9 cellular contexts compared by ENCODE assay signal in genomic region chr4:88158038-88158359, GRCh38. TPM values are rescaled to one million over a fixed set of nuclear protein-coding genes. Genes with fewer than 3 reads are reported as not detected.
DNase-seq lines count a peak whose midpoint lies in the region; ATAC-seq and TF ChIP-seq lines count a peak whose summit lies in the region.
"Had no signal": no experiment of that assay in that cellular context is flagged by ENCODE, and none has a peak within 500 bp of the region (broad histone marks: within the 10 kb centered on the region; RNA-seq: fewer than 3 reads in every experiment).

No MANE protein-coding gene starts in this region.

- DNase-seq in CD14-positive monocyte (ENCODE audit: low spot score) (no peak), breast epithelium (ENCODE audit: low spot score in 2 of 2) (no peak), glomerular visceral epithelial cell (ENCODE audit: extremely low spot score) (no peak), ACHN (no peak), inferior parietal cortex (ENCODE audit: extremely low spot score) (no peak)
- DNase-seq in naive thymus-derived CD8-positive, alpha-beta T cell = no peak
- DNase-seq: PC-3 had no signal

- H3K4me1 ChIP-seq in breast epithelium = no peaks in the 10 kb centered on the region

- TF ChIP-seq CTCF in CD14-positive monocyte (IDR thresholded peaks at IDR 0.05) = no peak
- TF ChIP-seq CTCF in breast epithelium (IDR thresholded peaks at IDR 0.05) = no peak

- H3K27ac ChIP-seq in breast epithelium = peak overlapping the region in 1 of 2 donors; percentile 68

- H3K27me3 Mint-ChIP-seq in CD14-positive monocyte (ENCODE audit: low read depth in 3 of 3) = peaks cover 21 to 35% (median 22%) of the 10 kb centered on the region in 3 donors
- peaks cover 7 to 18% (median 9%) of the 10 kb centered on the region in 5 donors for H3K27me3 Mint-ChIP-seq in naive thymus-derived CD8-positive, alpha-beta T cell

- TF ChIP-seq POLR2A in breast epithelium (IDR thresholded peaks at IDR 0.05) = no peak

- H3K36me3 Mint-ChIP-seq in CD14-positive monocyte = no peaks in the 10 kb centered on the region
- H3K36me3 Mint-ChIP-seq in naive thymus-derived CD8-positive, alpha-beta T cell = peaks cover 0 to 2% (median 0%) of the 10 kb centered on the region in 3 donors

- peaks cover 0 to 6% (median 3%) of the 10 kb centered on the region in 7 donors for H3K9me3 Mint-ChIP-seq in CD14-positive monocyte
- peaks cover 0 to 2% (median 0%) of the 10 kb centered on the region in 9 donors for H3K9me3 Mint-ChIP-seq in naive thymus-derived CD8-positive, alpha-beta T cell

- no peaks in the 10 kb centered on the region for H3K9me3 ChIP-seq in breast epithelium

- peak overlapping the region; percentile 77 to 87 for H3K4me3 Mint-ChIP-seq in CD14-positive monocyte
- H3K4me3 Mint-ChIP-seq in naive thymus-derived CD8-positive, alpha-beta T cell = peak overlapping the region; percentile 47 to 83 (median 70)

- H3K27ac Mint-ChIP-seq in CD14-positive monocyte = no peak overlapping the region
- peak overlapping the region in 1 of 10 donors; percentile 4 for H3K27ac Mint-ChIP-seq in naive thymus-derived CD8-positive, alpha-beta T cell

- H3K27me3 ChIP-seq in breast epithelium = no peaks in the 10 kb centered on the region

- in situ Hi-C loops in ACHN (cut with HindIII; ENCODE audit: low pct_ligation_motif_present, low pct_unique_long_range_greater_than_20kb, low sequenced_read_pairs) = no loop called here

- H3K36me3 ChIP-seq in breast epithelium = no peaks in the 10 kb centered on the region

- H3K4me1 Mint-ChIP-seq in CD14-positive monocyte = peaks cover 13% of the 10 kb centered on the region
- H3K4me1 Mint-ChIP-seq in naive thymus-derived CD8-positive, alpha-beta T cell = peaks cover 6 to 16% (median 11%) of the 10 kb centered on the region in 4 donors

- ATAC-seq in HG02798 (IDR thresholded peaks at IDR 0.05; ENCODE audit: poor library complexity, unreplicated experiment) = peak; percentile 58
- ATAC-seq in naive thymus-derived CD8-positive, alpha-beta T cell = no peak
- ATAC-seq in GM21737 (IDR thresholded peaks at IDR 0.05; ENCODE audit: unreplicated experiment) = no peak
- ATAC-seq: PC-3 had no signal

- H3K4me3 ChIP-seq in breast epithelium = peak overlapping the region; percentile 51 to 73 (median 69)

- intact Hi-C loops in CD14-positive monocyte (cut with micrococcal nuclease) (no loop called here), breast epithelium (cut with DNase I; ENCODE audit: low total_unique reads) (no loop called here)

- POLR2A ChIA-PET in naive thymus-derived CD8-positive, alpha-beta T cell (lab: Charles Lee) = no interaction called here

RNA-seq across cellular contexts. Expression of gene ABCG2, which starts 0.4 kb away (rescaled TPM):
- polyA plus RNA-seq in CD14-positive monocyte = not detected
- 1 to 10 TPM; 2.6 to 8.6 (median 6.9) TPM for total RNA-seq in breast epithelium
- total RNA-seq in naive thymus-derived CD8-positive, alpha-beta T cell = under 1 TPM; 0.33 to 0.73 TPM
- under 1 TPM in 2 of 3 donors, not detected in 1; 0.15 to 0.24 TPM for polyA plus RNA-seq in naive thymus-derived CD8-positive, alpha-beta T cell
- total RNA-seq: PC-3 had no signal
